28 cellular contexts compared by ENCODE assay signal in the genomic region with DNA sequence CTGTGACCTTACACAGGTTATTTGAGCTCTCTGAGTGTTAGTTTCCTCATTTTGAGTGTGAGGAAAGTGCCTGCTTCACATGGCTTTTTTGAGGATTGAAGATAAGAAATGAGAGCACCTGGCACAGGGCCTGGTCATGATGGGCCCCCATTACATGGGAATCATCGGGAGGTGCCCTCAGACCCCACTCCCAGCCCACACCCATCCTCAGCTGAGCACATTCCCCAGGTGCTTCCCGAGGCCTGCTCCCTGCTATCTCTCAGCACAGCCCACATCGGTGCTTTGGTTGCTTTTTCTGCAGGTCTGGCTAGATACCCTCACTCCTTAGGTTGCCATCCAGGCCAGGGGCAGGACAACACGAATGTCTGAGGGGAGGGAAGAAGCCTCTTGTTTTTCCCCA.
"Had no signal": no experiment of that assay in that cellular context is flagged by ENCODE, and none has a peak within 500 bp of the region (broad histone marks: within the 10 kb centered on the region; RNA-seq: fewer than 3 reads in every experiment).

No MANE protein-coding gene starts in this region.

- H3K27ac ChIP-seq: heart left ventricle, left ventricle myocardium inferior, neural progenitor cell, pancreas, prostate gland, sigmoid colon, stomach, suprapubic skin, thoracic aorta, tibial artery, upper lobe of right lung had no signal

- H3K4me3 Mint-ChIP-seq: mesothelial cell of epicardium; natural killer cell; nephron progenitor cell; neural progenitor cell; stimulated activated naive B cell treated with anti-CD40 and anti-IgM and Interleukin-4, amounts not matched to agents 10 μg/mL and 1 μg/mL and 100 μg/mL, for 72 hours had no signal

- H3K9ac ChIP-seq: neural progenitor cell had no signal

- H3K27me3 Mint-ChIP-seq: naive B cell; stimulated activated naive B cell treated with anti-CD40 and anti-IgM and Interleukin-4, amounts not matched to agents 10 μg/mL and 1 μg/mL and 100 μg/mL, for 72 hours had no signal

- H3K27ac Mint-ChIP-seq: mesothelial cell of epicardium; natural killer cell; nephron progenitor cell; neural progenitor cell; stimulated activated naive B cell treated with anti-CD40 and anti-IgM and Interleukin-4, amounts not matched to agents 10 μg/mL and 1 μg/mL and 100 μg/mL, for 72 hours had no signal

- H3K4me1 ChIP-seq: heart left ventricle, left ventricle myocardium inferior, prostate gland, sigmoid colon, suprapubic skin, tibial artery, upper lobe of right lung had no signal

- H3K9me3 ChIP-seq: heart left ventricle, left ventricle myocardium inferior, pancreas, prostate gland, sigmoid colon, stomach, suprapubic skin, thoracic aorta, tibial artery, upper lobe of right lung had no signal

- FAIRE-seq: keratinocyte, pancreas, small intestine, urothelium cell line had no signal

- DNase-seq: heart left ventricle; left colon; left ventricle myocardium inferior; mesendoderm; naive B cell; natural killer cell; nephron progenitor cell; retina; right cardiac atrium; sigmoid colon; small intestine; stimulated activated CD4-positive, alpha-beta T cell treated with anti-CD3 and anti-CD28 coated beads, Interleukin-1b, Interleukin-23, amount 100 ng/mL, for 48 hours; stimulated activated CD4-positive, alpha-beta T cell treated with anti-CD3 and anti-CD28 coated beads, Interleukin-2, amount 100 ng/mL, for 48 hours; stimulated activated naive B cell treated with anti-CD40 and anti-IgM and Interleukin-4, amounts not matched to agents 10 μg/mL and 1 μg/mL and 100 μg/mL, for 72 hours; stimulated activated naive CD8-positive, alpha-beta T cell treated with anti-CD3 and anti-CD28 coated beads, Interleukin-15, Interleukin-2, amounts not matched to agents 100 U/mL and 50 U/mL, for 24 hours; stomach; tibial artery; trophoblast cell; upper lobe of right lung had no signal

- H3K27me3 ChIP-seq: heart left ventricle, neural progenitor cell, pancreas, sigmoid colon, stomach, suprapubic skin, tibial artery, upper lobe of right lung had no signal

- H3K9me3 Mint-ChIP-seq: mesothelial cell of epicardium; naive B cell; natural killer cell; nephron progenitor cell; neural progenitor cell; stimulated activated naive B cell treated with anti-CD40 and anti-IgM and Interleukin-4, amounts not matched to agents 10 μg/mL and 1 μg/mL and 100 μg/mL, for 72 hours had no signal

- H3K36me3 ChIP-seq: heart left ventricle, left ventricle myocardium inferior, neural progenitor cell, pancreas, prostate gland, sigmoid colon, stomach, suprapubic skin, thoracic aorta, upper lobe of right lung had no signal

- H3K4me3 ChIP-seq: heart left ventricle, left ventricle myocardium inferior, lung, neural progenitor cell, pancreas, prostate gland, sigmoid colon, stomach, suprapubic skin, thoracic aorta, tibial artery, upper lobe of right lung had no signal

- ATAC-seq: heart left ventricle; left colon; natural killer cell; pancreas; right cardiac atrium; stimulated activated naive B cell treated with anti-CD40 and anti-IgM and Interleukin-4, amounts not matched to agents 10 μg/mL and 1 μg/mL and 100 μg/mL, for 72 hours; stimulated activated naive CD8-positive, alpha-beta T cell treated with anti-CD3 and anti-CD28 coated beads, Interleukin-15, Interleukin-2, amounts not matched to agents 100 U/mL and 50 U/mL, for 24 hours; upper lobe of right lung had no signal

- H3K4me1 Mint-ChIP-seq: mesothelial cell of epicardium, nephron progenitor cell had no signal

- H3K36me3 Mint-ChIP-seq: mesothelial cell of epicardium, natural killer cell, neural progenitor cell had no signal
